2 cellular contexts compared by ENCODE assay signal in the genomic region with DNA sequence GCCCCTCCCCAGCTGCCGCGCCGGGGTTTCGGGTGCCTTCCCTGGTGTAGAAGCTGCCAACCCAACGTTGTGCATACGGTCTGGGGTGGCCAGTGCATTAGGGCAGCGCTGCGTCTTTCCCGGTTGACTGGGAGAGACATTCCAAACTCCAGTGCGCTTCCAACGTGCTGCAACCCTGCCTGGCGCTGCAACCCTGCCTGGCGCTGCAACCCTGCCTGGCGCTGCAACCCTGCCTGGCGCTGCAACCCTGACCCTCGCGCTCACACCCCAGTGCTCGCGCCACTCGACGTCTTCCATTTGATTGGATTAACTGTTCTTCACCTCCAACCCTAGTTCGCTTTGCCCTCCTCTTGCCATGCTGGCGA.
A peak's percentile ranks its signal among the peaks of the same experiment; 100 is the strongest.
TF ChIP-seq lines count a peak whose summit lies in the region.

No MANE protein-coding gene starts in this region.

TF ChIP-seq in A549, 52 proteins besides CTCF, POLR2A, EP300 and RAD21:
- TF ChIP-seq GATA3 (IDR thresholded peaks at IDR 0.05; ENCODE audit: borderline replicate concordance) = no peak
- TF ChIP-seq ZFP36 (IDR thresholded peaks at IDR 0.05; ENCODE audit: borderline replicate concordance, partially characterized antibody) = peak; percentile 1
- TF ChIP-seq HDAC2 (IDR thresholded peaks at IDR 0.05) = no peak
- no peak for TF ChIP-seq NFE2L2 (conservative IDR thresholded peaks at IDR 0.05; ENCODE audit: low read length)

TF ChIP-seq in H1, 55 proteins besides CTCF, POLR2A, EP300 and RAD21:
- TF ChIP-seq, protein P1, sequence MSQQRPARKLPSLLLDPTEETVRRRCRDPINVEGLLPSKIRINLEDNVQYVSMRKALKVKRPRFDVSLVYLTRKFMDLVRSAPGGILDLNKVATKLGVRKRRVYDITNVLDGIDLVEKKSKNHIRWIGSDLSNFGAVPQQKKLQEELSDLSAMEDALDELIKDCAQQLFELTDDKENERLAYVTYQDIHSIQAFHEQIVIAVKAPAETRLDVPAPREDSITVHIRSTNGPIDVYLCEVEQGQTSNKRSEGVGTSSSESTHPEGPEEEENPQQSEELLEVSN (IDR thresholded peaks at IDR 0.05) = peak; percentile 28; the same call in 1 of the 2 replicates
- no peak for TF ChIP-seq HDAC2 (IDR thresholded peaks at IDR 0.05; ENCODE audit: borderline replicate concordance in 1 of 2, low read depth in 2 of 2, low read length in 2 of 2)
